2 cellular contexts compared by ENCODE assay signal in the genomic region with DNA sequence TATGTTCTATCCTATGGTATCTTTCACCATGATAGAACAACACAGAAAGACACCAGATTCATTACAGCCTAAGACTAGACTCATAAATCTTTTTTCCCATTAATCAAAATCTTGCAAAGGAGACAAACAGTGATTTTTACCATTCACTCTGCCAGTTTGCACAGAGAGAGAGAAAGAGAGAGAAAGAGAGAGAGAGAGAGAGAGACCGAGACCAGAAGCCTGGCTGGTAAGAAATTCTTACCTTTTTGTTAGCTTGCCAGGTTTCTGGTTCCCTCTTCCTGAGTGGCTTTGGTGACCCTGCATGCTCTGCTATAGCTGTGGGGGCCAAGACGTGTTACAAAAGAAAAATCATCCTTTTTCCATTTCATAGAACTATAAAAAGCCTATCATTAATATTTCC.
TF ChIP-seq lines count a peak whose summit lies in the region.

No MANE protein-coding gene starts in this region.

TF ChIP-seq in WTC11, 78 proteins besides CTCF, POLR2A, EP300 and RAD21:
- TF ChIP-seq GTF2I (CRISPR knock-in tag; conservative IDR thresholded peaks at IDR 0.05), result no peak

TF ChIP-seq in H1, 55 proteins besides CTCF, POLR2A, EP300 and RAD21:
- TF ChIP-seq TAF1 (IDR thresholded peaks at IDR 0.05; ENCODE audit: low read depth, low read length), result no peak
- no peak for TF ChIP-seq CEBPB (IDR thresholded peaks at IDR 0.05; ENCODE audit: low read depth, low read length)
- no peak for TF ChIP-seq EZH2 (IDR thresholded peaks at IDR 0.05; ENCODE audit: low read depth, low read length, severe bottlenecking)
- TF ChIP-seq CTBP2 (IDR thresholded peaks at IDR 0.05; ENCODE audit: borderline replicate concordance, insufficient read depth, insufficient read length, low read length), result no peak
TF ChIP-seq in H1: peak in this region for 0.
